21 cellular contexts compared by ENCODE assay signal in genomic region chr1:65377496-65378268, GRCh38. TPM values are rescaled to one million over a fixed set of nuclear protein-coding genes. Genes with fewer than 3 reads are reported as not detected.
DNase-seq lines count a peak whose midpoint lies in the region; ATAC-seq, FAIRE-seq and TF ChIP-seq lines count a peak whose summit lies in the region.
"Had no signal": no experiment of that assay in that cellular context is flagged by ENCODE, and none has a peak within 500 bp of the region (broad histone marks: within the 10 kb centered on the region; RNA-seq: fewer than 3 reads in every experiment).

No MANE protein-coding gene starts in this region.

- H3K79me2 ChIP-seq in keratinocyte (ENCODE audit: control insufficient read depth, insufficient read depth, low read length) (no peaks in the 10 kb centered on the region), trophoblast cell (ENCODE audit: control insufficient read depth, insufficient read depth, low read length, poor library complexity) (no peaks in the 10 kb centered on the region), GM23248 (ENCODE audit: insufficient read depth) (no peaks in the 10 kb centered on the region)

- in situ Hi-C loops in GM23248 (cut with MboI) = no loop called here

- H3K9me3 Mint-ChIP-seq in activated T-helper 17 cell treated with anti-CD3 and anti-CD28 coated beads, Interleukin-2, amount 50 U/mL, for 72 hours = no peaks in the 10 kb centered on the region
- H3K9me3 Mint-ChIP-seq in chondrocyte (ENCODE audit: low read depth) = no peaks in the 10 kb centered on the region
- H3K9me3 Mint-ChIP-seq: CD8-positive, alpha-beta T cell; HFFc6 had no signal

- H2AFZ ChIP-seq in keratinocyte (ENCODE audit: control insufficient read depth, low read length) = no peak overlapping the region
- no peak overlapping the region for H2AFZ ChIP-seq in trophoblast cell (ENCODE audit: insufficient read depth, low read length, poor library complexity)
- H2AFZ ChIP-seq in GM23248 = no peak overlapping the region

- H3K27me3 ChIP-seq in bronchial epithelial cell (ENCODE audit: control insufficient read depth, insufficient read depth, low read length) (no peaks in the 10 kb centered on the region), keratinocyte (ENCODE audit: control insufficient read depth, extremely low read depth, insufficient read depth, low read length) (no peaks in the 10 kb centered on the region), trophoblast cell (ENCODE audit: insufficient read depth, low read length) (no peaks in the 10 kb centered on the region), GM23248 (replicated peaks; ENCODE audit: insufficient read depth) (no peaks in the 10 kb centered on the region)
- H3K27me3 ChIP-seq: BLaER1 had no signal

- H3K9me2 ChIP-seq in GM23248 (ENCODE audit: insufficient read depth) = no peaks in the 10 kb centered on the region

- H3K18ac ChIP-seq in trophoblast cell (ENCODE audit: low read length) = no peak overlapping the region

- no peaks in the 10 kb centered on the region for H3K9me1 ChIP-seq in keratinocyte (ENCODE audit: control insufficient read depth, extremely low read depth, insufficient read depth, low read length)

- TF ChIP-seq CTCF in bronchial epithelial cell (IDR thresholded peaks at IDR 0.05; ENCODE audit: insufficient read depth, low read length, severe bottlenecking) (no peak), keratinocyte (optimal IDR thresholded peaks at IDR 0.05 in 1 of 3, IDR thresholded peaks at IDR 0.05 in 1 of 3, conservative IDR thresholded peaks at IDR 0.05 in 1 of 3; ENCODE audit: extremely low read depth in 1 of 3, insufficient read depth in 2 of 3, low read length in 3 of 3) (no peak), chondrocyte (IDR thresholded peaks at IDR 0.05) (no peak)

- peak; percentile 36 for FAIRE-seq in bronchial epithelial cell (lab: Jason Lieb, UNC)
- FAIRE-seq in keratinocyte (lab: Jason Lieb, UNC) = peak; percentile 23
- FAIRE-seq: G401.6, GM12892, H54 had no signal

- H2BK12ac ChIP-seq in trophoblast cell (ENCODE audit: low read length) = no peak overlapping the region

- H3K4me3 ChIP-seq in bronchial epithelial cell (ENCODE audit: low read depth, low read length) = no peak overlapping the region
- H3K4me3 ChIP-seq in keratinocyte (ENCODE audit: control insufficient read depth in 2 of 3, extremely low read depth in 1 of 3, insufficient read depth in 2 of 3, low read depth in 1 of 3, low read length in 3 of 3) = no peak overlapping the region
- no peak overlapping the region for H3K4me3 ChIP-seq in trophoblast cell (ENCODE audit: low read depth, low read length)
- H3K4me3 ChIP-seq in GM23248 = no peak overlapping the region
- H3K4me3 ChIP-seq: BLaER1, HAP-1 had no signal

- no peak for DNase-seq in bronchial epithelial cell (ENCODE audit: low read depth)
- no peak for DNase-seq in keratinocyte (ENCODE audit: low read depth, low spot score)
- DNase-seq in trophoblast cell = no peak
- DNase-seq in GM23248 = no peak
- no peak for DNase-seq in chondrocyte (ENCODE audit: low spot score)
- DNase-seq: Caco-2; CD4-positive, CD25-positive, alpha-beta regulatory T cell; CD8-positive, alpha-beta T cell; DMS153; DND-41; GOT3; HFFc6 had no signal

- H3K4me1 ChIP-seq in keratinocyte (ENCODE audit: control insufficient read depth, extremely low read depth, insufficient read depth, low read length) (no peaks in the 10 kb centered on the region), trophoblast cell (ENCODE audit: control insufficient read depth in 1 of 2, insufficient read depth in 2 of 2, low read length in 2 of 2) (no peaks in the 10 kb centered on the region), GM23248 (ENCODE audit: insufficient read depth) (0 out of 2 replicates have a peak, but pooled peaks cover 3% of the 10 kb centered on the region)
- H3K4me1 ChIP-seq: BLaER1, Caco-2, HAP-1 had no signal

- dilution Hi-C loops in keratinocyte (cut with MboI; ENCODE audit: extremely low pct_ligation_motif_present, low sequenced_read_pairs) = no loop called here

- H3K9ac ChIP-seq in keratinocyte (ENCODE audit: control insufficient read depth, extremely low read depth, insufficient read depth, low read length) (no peak overlapping the region), trophoblast cell (ENCODE audit: low read length) (peak overlapping the region; percentile 27), GM23248 (no peak overlapping the region)
- H3K9ac ChIP-seq: BLaER1 had no signal

- H3F3A ChIP-seq in GM23248 (ENCODE audit: insufficient read depth) = no peaks in the 10 kb centered on the region

- H3K79me1 ChIP-seq in trophoblast cell (ENCODE audit: low read length) = no peaks in the 10 kb centered on the region

- H3K4ac ChIP-seq in trophoblast cell (ENCODE audit: low read depth, low read length) = no peak overlapping the region

- no peak overlapping the region for H4K12ac ChIP-seq in trophoblast cell (ENCODE audit: low read depth, low read length)

- H3K4me3 Mint-ChIP-seq in activated T-helper 17 cell treated with anti-CD3 and anti-CD28 coated beads, Interleukin-2, amount 50 U/mL, for 72 hours = no peak overlapping the region
- H3K4me3 Mint-ChIP-seq in chondrocyte (ENCODE audit: unreplicated experiment) = no peak overlapping the region
- H3K4me3 Mint-ChIP-seq: B cell; CD4-positive, CD25-positive, alpha-beta regulatory T cell; CD8-positive, alpha-beta T cell; HFFc6 had no signal

- peak overlapping the region; percentile 47 for H3K27ac Mint-ChIP-seq in activated T-helper 17 cell treated with anti-CD3 and anti-CD28 coated beads, Interleukin-2, amount 50 U/mL, for 72 hours
- no peak overlapping the region for H3K27ac Mint-ChIP-seq in chondrocyte (ENCODE audit: unreplicated experiment)
- H3K27ac Mint-ChIP-seq: B cell; CD4-positive, CD25-positive, alpha-beta regulatory T cell; CD8-positive, alpha-beta T cell; HFFc6 had no signal

- H3K14ac ChIP-seq in trophoblast cell (ENCODE audit: low read length) = no peak overlapping the region

- no CpG with 5 or more reads among the region's 4 CpGs for WGBS in trophoblast cell (ENCODE audit: extremely low coverage, insufficient coverage, insufficient read length)
- 76 to 85% methylated on average over 4 of the region's 4 CpGs for WGBS in GM23248 (ENCODE audit: low coverage in 1 of 2, low lambda C conversion rate in 2 of 2, missing lambda C conversion rate in 2 of 2), 2 experiments

- H4K20me1 ChIP-seq in keratinocyte (ENCODE audit: control insufficient read depth, extremely low read depth, insufficient read depth, low read length) (no peaks in the 10 kb centered on the region), GM23248 (ENCODE audit: insufficient read depth) (no peaks in the 10 kb centered on the region)
- H4K20me1 ChIP-seq: BLaER1 had no signal

- H2BK5ac ChIP-seq in trophoblast cell (ENCODE audit: low read depth, low read length, poor library complexity) = no peak overlapping the region

- H3K36me3 ChIP-seq in bronchial epithelial cell (ENCODE audit: control insufficient read depth, insufficient read depth, low read length) (no peaks in the 10 kb centered on the region), keratinocyte (ENCODE audit: control insufficient read depth in 2 of 2, extremely low read depth in 1 of 2, insufficient read depth in 2 of 2, low read length in 2 of 2) (no peaks in the 10 kb centered on the region), trophoblast cell (ENCODE audit: control insufficient read depth in 1 of 2, insufficient read depth in 2 of 2, low read length in 2 of 2) (peaks cover 0 to 2% of the 10 kb centered on the region in 2 experiments), GM23248 (ENCODE audit: low read depth) (peaks cover 5% of the 10 kb centered on the region; the same call in 1 of the 2 replicates)
- H3K36me3 ChIP-seq: BLaER1, HAP-1 had no signal

- no peaks in the 10 kb centered on the region for H3K9me3 ChIP-seq in keratinocyte (ENCODE audit: control insufficient read depth, low read depth, low read length)
- H3K9me3 ChIP-seq in trophoblast cell (ENCODE audit: insufficient read depth, low read depth, low read length) = no peaks in the 10 kb centered on the region
- no peaks in the 10 kb centered on the region for H3K9me3 ChIP-seq in GM23248 (ENCODE audit: low read depth)
- H3K9me3 ChIP-seq: BLaER1, Caco-2, HAP-1 had no signal

- H3K4me1 Mint-ChIP-seq in activated T-helper 17 cell treated with anti-CD3 and anti-CD28 coated beads, Interleukin-2, amount 50 U/mL, for 72 hours = peaks cover 4% of the 10 kb centered on the region
- peaks cover 13% of the 10 kb centered on the region for H3K4me1 Mint-ChIP-seq in chondrocyte (ENCODE audit: low read depth)
- H3K4me1 Mint-ChIP-seq: B cell; CD4-positive, CD25-positive, alpha-beta regulatory T cell had no signal

- H3K36me3 Mint-ChIP-seq in activated T-helper 17 cell treated with anti-CD3 and anti-CD28 coated beads, Interleukin-2, amount 50 U/mL, for 72 hours (ENCODE audit: low read depth) = no peaks in the 10 kb centered on the region
- H3K36me3 Mint-ChIP-seq in chondrocyte (ENCODE audit: low read depth) = peaks cover 12% of the 10 kb centered on the region
- H3K36me3 Mint-ChIP-seq: CD8-positive, alpha-beta T cell had no signal

- H3K27me3 Mint-ChIP-seq in activated T-helper 17 cell treated with anti-CD3 and anti-CD28 coated beads, Interleukin-2, amount 50 U/mL, for 72 hours = peaks cover 6% of the 10 kb centered on the region
- H3K27me3 Mint-ChIP-seq in chondrocyte (ENCODE audit: low read depth) = no peaks in the 10 kb centered on the region

- H3K27ac ChIP-seq in keratinocyte (ENCODE audit: control insufficient read depth, insufficient read depth, low read length) = no peak overlapping the region
- no peak overlapping the region for H3K27ac ChIP-seq in trophoblast cell (ENCODE audit: low read depth, low read length)
- H3K27ac ChIP-seq in GM23248 = no peak overlapping the region
- H3K27ac ChIP-seq: BLaER1, C4-2B had no signal

- H3K4me2 ChIP-seq in keratinocyte (ENCODE audit: control insufficient read depth, extremely low read depth, insufficient read depth, low read depth, low read length) (no peak overlapping the region), trophoblast cell (ENCODE audit: low read length) (no peak overlapping the region), GM23248 (ENCODE audit: unreplicated experiment) (no peak overlapping the region)
- H3K4me2 ChIP-seq: BLaER1 had no signal

- H2BK120ac ChIP-seq in trophoblast cell (ENCODE audit: insufficient read depth, low read length, poor library complexity) = no peak overlapping the region

- no peak overlapping the region for H2AK5ac ChIP-seq in trophoblast cell (ENCODE audit: low read length)

- no peak for ATAC-seq in activated T-helper 17 cell treated with anti-CD3 and anti-CD28 coated beads, Interleukin-2, amount 50 U/mL, for 72 hours (replicated peaks)
- ATAC-seq in HG03520 (IDR thresholded peaks at IDR 0.05; ENCODE audit: unreplicated experiment) = no peak
- ATAC-seq: CD8-positive, alpha-beta T cell had no signal

- H4K91ac ChIP-seq in trophoblast cell (ENCODE audit: low read depth, low read length) = no peak overlapping the region

- no peak overlapping the region for H3K23ac ChIP-seq in trophoblast cell (ENCODE audit: low read length)

- no peak overlapping the region for H4K8ac ChIP-seq in trophoblast cell (ENCODE audit: low read depth, low read length)

RNA-seq across cellular contexts. Expression of gene LEPR, which starts 42.8 kb away (rescaled TPM):
- total RNA-seq in activated T-helper 17 cell treated with anti-CD3 and anti-CD28 coated beads, Interleukin-2, amount 50 U/mL, for 72 hours = 1 to 10 TPM; 4.6 to 9.2 TPM
- total RNA-seq in bronchial epithelial cell = 9.5 and 15.5 TPM in 2 replicates
- polyA plus RNA-seq in keratinocyte = 2.8 to 6.5 TPM (median 5.5 TPM) in 3 replicates
- polyA plus RNA-seq in keratinocyte (2011; ENCODE audit: low read depth) = 3.7 TPM
- 3.1 and 7.7 TPM in 2 replicates for polyA plus RNA-seq in keratinocyte (2011; cell fraction: cytosol; rRNA removed)
- polyA plus RNA-seq in keratinocyte (2011; cell fraction: nucleus; rRNA removed) = 5.0 and 5.5 TPM in 2 replicates
- 2.9 and 8.6 TPM in 2 replicates for polyA plus RNA-seq in keratinocyte (2012; ENCODE audit: low replicate concordance)
- polyA minus RNA-seq in keratinocyte = 1.0 to 10.7 TPM (median 9.5 TPM) in 3 replicates
- polyA minus RNA-seq in keratinocyte (2011; cell fraction: cytosol; rRNA and poly(A)+ RNA removed) = 5.8 TPM
- polyA minus RNA-seq in keratinocyte (2011; cell fraction: nucleus; rRNA and poly(A)+ RNA removed) = 4.0 and 9.2 TPM in 2 replicates
- polyA plus RNA-seq in trophoblast cell (2013) = 5.0 and 5.1 TPM in 2 replicates
- 10.6 and 11.0 TPM in 2 replicates for total RNA-seq in GM23248 (2014; rRNA removed; shearing (Covaris generic))
- 8.7 TPM in 2 replicates for polyA plus RNA-seq in GM23248 (2016; fragmentation: Nextera tagmentation; extraction: Ambion mirVana)
- 5.4 to 5.9 TPM (median 5.8 TPM) in 3 replicates for total RNA-seq in chondrocyte

RNA-seq across cellular contexts. Expression of gene LEPROT, which starts 42.8 kb away (rescaled TPM):
- 10 to 100 TPM; 29.6 to 33.4 TPM for total RNA-seq in activated T-helper 17 cell treated with anti-CD3 and anti-CD28 coated beads, Interleukin-2, amount 50 U/mL, for 72 hours
- total RNA-seq in bronchial epithelial cell (27.9 and 37.4 TPM in 2 replicates), chondrocyte (117 to 128 TPM (median 121 TPM) in 3 replicates)
- polyA plus RNA-seq in keratinocyte (54.7 to 83.1 TPM (median 82.5 TPM) in 3 replicates), GM23248 (2016; fragmentation: Nextera tagmentation; extraction: Ambion mirVana) (171 and 174 TPM in 2 replicates)
- 56.6 TPM for polyA plus RNA-seq in keratinocyte (2011; ENCODE audit: low read depth)
- 40.5 and 68.4 TPM in 2 replicates for polyA plus RNA-seq in keratinocyte (2011; cell fraction: cytosol; rRNA removed)
- 96.3 and 122 TPM in 2 replicates for polyA plus RNA-seq in keratinocyte (2011; cell fraction: nucleus; rRNA removed)
- polyA plus RNA-seq in keratinocyte (2012; ENCODE audit: low replicate concordance) = 45.9 and 47.8 TPM in 2 replicates
- polyA minus RNA-seq in keratinocyte = 29.7 to 70.9 TPM (median 68.1 TPM) in 3 replicates
- polyA minus RNA-seq in keratinocyte (2011; cell fraction: cytosol; rRNA and poly(A)+ RNA removed) = 44.3 TPM
- 58.5 and 96.5 TPM in 2 replicates for polyA minus RNA-seq in keratinocyte (2011; cell fraction: nucleus; rRNA and poly(A)+ RNA removed)
- polyA plus RNA-seq in trophoblast cell (2013) = 59.3 and 62.1 TPM in 2 replicates
- 66.9 and 67.9 TPM in 2 replicates for total RNA-seq in GM23248 (2014; rRNA removed; shearing (Covaris generic))
